1 cellular context compared by ENCODE assay signal in genomic region chr2:168976034-168976654, GRCh38.
TF ChIP-seq lines count a peak whose summit lies in the region.

No MANE protein-coding gene starts in this region.

TF ChIP-seq in K562, 482 proteins besides CTCF, POLR2A, EP300 and RAD21 (continued from another document and continues in another):
- TF ChIP-seq, protein P1, sequence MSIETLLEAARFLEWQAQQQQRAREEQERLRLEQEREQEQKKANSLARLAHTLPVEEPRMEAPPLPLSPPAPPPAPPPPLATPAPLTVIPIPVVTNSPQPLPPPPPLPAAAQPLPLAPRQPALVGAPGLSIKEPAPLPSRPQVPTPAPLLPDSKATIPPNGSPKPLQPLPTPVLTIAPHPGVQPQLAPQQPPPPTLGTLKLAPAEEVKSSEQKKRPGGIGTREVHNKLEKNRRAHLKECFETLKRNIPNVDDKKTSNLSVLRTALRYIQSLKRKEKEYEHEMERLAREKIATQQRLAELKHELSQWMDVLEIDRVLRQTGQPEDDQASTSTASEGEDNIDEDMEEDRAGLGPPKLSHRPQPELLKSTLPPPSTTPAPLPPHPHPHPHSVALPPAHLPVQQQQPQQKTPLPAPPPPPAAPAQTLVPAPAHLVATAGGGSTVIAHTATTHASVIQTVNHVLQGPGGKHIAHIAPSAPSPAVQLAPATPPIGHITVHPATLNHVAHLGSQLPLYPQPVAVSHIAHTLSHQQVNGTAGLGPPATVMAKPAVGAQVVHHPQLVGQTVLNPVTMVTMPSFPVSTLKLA (conservative IDR thresholded peaks at IDR 0.05) = peak; percentile 41 to 80; a peak in 3 of 4 replicates
- no peak for TF ChIP-seq ZNF507 (tag; conservative IDR thresholded peaks at IDR 0.05)
- peak; percentile 34; the same call in 1 of the 2 replicates for TF ChIP-seq VEZF1 (CRISPR knock-in tag; IDR thresholded peaks at IDR 0.05)
- peak; percentile 92 for TF ChIP-seq RNF2 (IDR thresholded peaks at IDR 0.05)
- no peak for TF ChIP-seq TAF7 (tag; IDR thresholded peaks at IDR 0.05)
- TF ChIP-seq CCNT2 (IDR thresholded peaks at IDR 0.05; ENCODE audit: borderline replicate concordance, extremely low read depth, insufficient read length, low read depth, low read length) = peak; percentile 97
- peak; percentile 64; the same call in 1 of the 2 replicates for TF ChIP-seq DNMT1 (IDR thresholded peaks at IDR 0.05)
- TF ChIP-seq ZBTB7A (IDR thresholded peaks at IDR 0.05; ENCODE audit: borderline replicate concordance, control insufficient read depth, low read depth, low read length) = no peak
- no peak for TF ChIP-seq ZNF146 (CRISPR knock-in tag; IDR thresholded peaks at IDR 0.05; ENCODE audit: unreplicated experiment)
- TF ChIP-seq XRCC4 (IDR thresholded peaks at IDR 0.05; ENCODE audit: extremely low read depth, insufficient read depth, insufficient read length) = no peak
- TF ChIP-seq SMARCA5 (IDR thresholded peaks at IDR 0.05) = no peak
- no peak for TF ChIP-seq HDAC6 (IDR thresholded peaks at IDR 0.05; ENCODE audit: low read depth, low read length)
- TF ChIP-seq GTF2E2 (tag; IDR thresholded peaks at IDR 0.05) = no peak
- no peak for TF ChIP-seq ELF2 (CRISPR knock-in tag; IDR thresholded peaks at IDR 0.05)
- TF ChIP-seq NFIC (IDR thresholded peaks at IDR 0.05) = peak; percentile 96
- peak; percentile 92 for TF ChIP-seq CREM (IDR thresholded peaks at IDR 0.05; ENCODE audit: low read depth)
- TF ChIP-seq, protein P2, sequence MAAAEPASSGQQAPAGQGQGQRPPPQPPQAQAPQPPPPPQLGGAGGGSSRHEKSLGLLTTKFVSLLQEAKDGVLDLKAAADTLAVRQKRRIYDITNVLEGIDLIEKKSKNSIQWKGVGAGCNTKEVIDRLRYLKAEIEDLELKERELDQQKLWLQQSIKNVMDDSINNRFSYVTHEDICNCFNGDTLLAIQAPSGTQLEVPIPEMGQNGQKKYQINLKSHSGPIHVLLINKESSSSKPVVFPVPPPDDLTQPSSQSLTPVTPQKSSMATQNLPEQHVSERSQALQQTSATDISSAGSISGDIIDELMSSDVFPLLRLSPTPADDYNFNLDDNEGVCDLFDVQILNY (CRISPR knock-in tag; IDR thresholded peaks at IDR 0.05) = peak; percentile 95; the same call in 1 of the 2 replicates
- TF ChIP-seq, protein P3, sequence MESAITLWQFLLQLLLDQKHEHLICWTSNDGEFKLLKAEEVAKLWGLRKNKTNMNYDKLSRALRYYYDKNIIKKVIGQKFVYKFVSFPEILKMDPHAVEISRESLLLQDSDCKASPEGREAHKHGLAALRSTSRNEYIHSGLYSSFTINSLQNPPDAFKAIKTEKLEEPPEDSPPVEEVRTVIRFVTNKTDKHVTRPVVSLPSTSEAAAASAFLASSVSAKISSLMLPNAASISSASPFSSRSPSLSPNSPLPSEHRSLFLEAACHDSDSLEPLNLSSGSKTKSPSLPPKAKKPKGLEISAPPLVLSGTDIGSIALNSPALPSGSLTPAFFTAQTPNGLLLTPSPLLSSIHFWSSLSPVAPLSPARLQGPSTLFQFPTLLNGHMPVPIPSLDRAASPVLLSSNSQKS (CRISPR knock-in tag; IDR thresholded peaks at IDR 0.05) = no peak
- TF ChIP-seq ZNF165 (CRISPR knock-in tag; IDR thresholded peaks at IDR 0.05; ENCODE audit: borderline replicate concordance) = no peak
- TF ChIP-seq TEAD1 (CRISPR knock-in tag; IDR thresholded peaks at IDR 0.05) = peak; percentile 99
- peak; percentile 100 for TF ChIP-seq SMARCE1 (IDR thresholded peaks at IDR 0.05)
- peak; percentile 71 for TF ChIP-seq ZNF431 (CRISPR knock-in tag; IDR thresholded peaks at IDR 0.05)
- TF ChIP-seq HDGF (IDR thresholded peaks at IDR 0.05) = no peak
- no peak; the same call in 1 of the 2 replicates for TF ChIP-seq DDX20 (tag; IDR thresholded peaks at IDR 0.05; ENCODE audit: low read depth)
- peak in 1 of 2 experiments; percentile 74; a peak in 1 of 4 replicates for TF ChIP-seq ZNF639 (CRISPR knock-in tag; conservative IDR thresholded peaks at IDR 0.05 in 1 of 2, IDR thresholded peaks at IDR 0.05 in 1 of 2)
- no peak for TF ChIP-seq THRAP3 (IDR thresholded peaks at IDR 0.05; ENCODE audit: borderline replicate concordance)
- peak; percentile 87 for TF ChIP-seq ELF4 (CRISPR knock-in tag; IDR thresholded peaks at IDR 0.05)
- TF ChIP-seq BDP1 (IDR thresholded peaks at IDR 0.05; ENCODE audit: insufficient read depth, insufficient read length) = no peak
- TF ChIP-seq HMGN3 (IDR thresholded peaks at IDR 0.05; ENCODE audit: borderline replicate concordance, extremely low read depth, insufficient read length, low read depth, low read length) = peak; percentile 95
- TF ChIP-seq EGR1 (conservative IDR thresholded peaks at IDR 0.05) = no peak
- TF ChIP-seq ATF1 (CRISPR knock-in tag; IDR thresholded peaks at IDR 0.05) = no peak
- TF ChIP-seq ATF1 (tag; IDR thresholded peaks at IDR 0.05) = peak; percentile 92
- no peak for TF ChIP-seq HSF4 (CRISPR knock-in tag; IDR thresholded peaks at IDR 0.05; ENCODE audit: borderline replicate concordance)
- no peak for TF ChIP-seq KLF1 (tag; IDR thresholded peaks at IDR 0.05)
- no peak for TF ChIP-seq RBM15 (IDR thresholded peaks at IDR 0.05; ENCODE audit: insufficient read depth, low read length)
- TF ChIP-seq NELFE (IDR thresholded peaks at IDR 0.05; ENCODE audit: insufficient read depth, insufficient read length) = no peak
- peak; percentile 65 to 70 for TF ChIP-seq MAZ (CRISPR knock-in tag; conservative IDR thresholded peaks at IDR 0.05 in 1 of 2, IDR thresholded peaks at IDR 0.05 in 1 of 2)
- TF ChIP-seq ZNF57 (CRISPR knock-in tag; IDR thresholded peaks at IDR 0.05) = no peak
- TF ChIP-seq CTCFL (IDR thresholded peaks at IDR 0.05; ENCODE audit: borderline replicate concordance, insufficient read depth, low read depth, low read length, poor library complexity, severe bottlenecking) = no peak
- TF ChIP-seq ETV5 (CRISPR knock-in tag; IDR thresholded peaks at IDR 0.05; ENCODE audit: low read depth) = peak; percentile 54; the same call in 1 of the 2 replicates
- TF ChIP-seq TGIF2 (CRISPR knock-in tag; IDR thresholded peaks at IDR 0.05) = no peak
- peak; percentile 95 for TF ChIP-seq FOXK1 (CRISPR knock-in tag; IDR thresholded peaks at IDR 0.05; ENCODE audit: borderline replicate concordance)
- no peak for TF ChIP-seq SPI1 (IDR thresholded peaks at IDR 0.05; ENCODE audit: borderline replicate concordance, low read depth, low read length)
- no peak for TF ChIP-seq ZNF23 (CRISPR knock-in tag; IDR thresholded peaks at IDR 0.05)
- no peak for TF ChIP-seq IRF2 (CRISPR knock-in tag; IDR thresholded peaks at IDR 0.05)
- TF ChIP-seq CC2D1A (IDR thresholded peaks at IDR 0.05) = peak; percentile 99
- TF ChIP-seq HNRNPUL1 (IDR thresholded peaks at IDR 0.05; ENCODE audit: low read length) = no peak
- TF ChIP-seq, protein P4, sequence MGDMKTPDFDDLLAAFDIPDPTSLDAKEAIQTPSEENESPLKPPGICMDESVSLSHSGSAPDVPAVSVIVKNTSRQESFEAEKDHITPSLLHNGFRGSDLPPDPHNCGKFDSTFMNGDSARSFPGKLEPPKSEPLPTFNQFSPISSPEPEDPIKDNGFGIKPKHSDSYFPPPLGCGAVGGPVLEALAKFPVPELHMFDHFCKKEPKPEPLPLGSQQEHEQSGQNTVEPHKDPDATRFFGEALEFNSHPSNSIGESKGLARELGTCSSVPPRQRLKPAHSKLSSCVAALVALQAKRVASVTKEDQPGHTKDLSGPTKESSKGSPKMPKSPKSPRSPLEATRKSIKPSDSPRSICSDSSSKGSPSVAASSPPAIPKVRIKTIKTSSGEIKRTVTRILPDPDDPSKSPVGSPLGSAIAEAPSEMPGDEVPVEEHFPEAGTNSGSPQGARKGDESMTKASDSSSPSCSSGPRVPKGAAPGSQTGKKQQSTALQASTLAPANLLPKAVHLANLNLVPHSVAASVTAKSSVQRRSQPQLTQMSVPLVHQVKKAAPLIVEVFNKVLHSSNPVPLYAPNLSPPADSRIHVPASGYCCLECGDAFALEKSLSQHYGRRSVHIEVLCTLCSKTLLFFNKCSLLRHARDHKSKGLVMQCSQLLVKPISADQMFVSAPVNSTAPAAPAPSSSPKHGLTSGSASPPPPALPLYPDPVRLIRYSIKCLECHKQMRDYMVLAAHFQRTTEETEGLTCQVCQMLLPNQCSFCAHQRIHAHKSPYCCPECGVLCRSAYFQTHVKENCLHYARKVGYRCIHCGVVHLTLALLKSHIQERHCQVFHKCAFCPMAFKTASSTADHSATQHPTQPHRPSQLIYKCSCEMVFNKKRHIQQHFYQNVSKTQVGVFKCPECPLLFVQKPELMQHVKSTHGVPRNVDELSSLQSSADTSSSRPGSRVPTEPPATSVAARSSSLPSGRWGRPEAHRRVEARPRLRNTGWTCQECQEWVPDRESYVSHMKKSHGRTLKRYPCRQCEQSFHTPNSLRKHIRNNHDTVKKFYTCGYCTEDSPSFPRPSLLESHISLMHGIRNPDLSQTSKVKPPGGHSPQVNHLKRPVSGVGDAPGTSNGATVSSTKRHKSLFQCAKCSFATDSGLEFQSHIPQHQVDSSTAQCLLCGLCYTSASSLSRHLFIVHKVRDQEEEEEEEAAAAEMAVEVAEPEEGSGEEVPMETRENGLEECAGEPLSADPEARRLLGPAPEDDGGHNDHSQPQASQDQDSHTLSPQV (IDR thresholded peaks at IDR 0.05) = no peak; the same call in none of the 2 replicates
- TF ChIP-seq HDAC3 (IDR thresholded peaks at IDR 0.05; ENCODE audit: borderline replicate concordance, partially characterized antibody) = peak; percentile 97
- TF ChIP-seq NCOA2 (IDR thresholded peaks at IDR 0.05; ENCODE audit: partially characterized antibody in 2 of 2) = peak; percentile 79 to 81
- no peak for TF ChIP-seq HEY1 (CRISPR knock-in tag; IDR thresholded peaks at IDR 0.05; ENCODE audit: borderline replicate concordance)
- peak; percentile 86; the same call in 1 of the 2 replicates for TF ChIP-seq ARID3A (IDR thresholded peaks at IDR 0.05; ENCODE audit: borderline replicate concordance, low read depth, low read length)
- TF ChIP-seq, protein P5, sequence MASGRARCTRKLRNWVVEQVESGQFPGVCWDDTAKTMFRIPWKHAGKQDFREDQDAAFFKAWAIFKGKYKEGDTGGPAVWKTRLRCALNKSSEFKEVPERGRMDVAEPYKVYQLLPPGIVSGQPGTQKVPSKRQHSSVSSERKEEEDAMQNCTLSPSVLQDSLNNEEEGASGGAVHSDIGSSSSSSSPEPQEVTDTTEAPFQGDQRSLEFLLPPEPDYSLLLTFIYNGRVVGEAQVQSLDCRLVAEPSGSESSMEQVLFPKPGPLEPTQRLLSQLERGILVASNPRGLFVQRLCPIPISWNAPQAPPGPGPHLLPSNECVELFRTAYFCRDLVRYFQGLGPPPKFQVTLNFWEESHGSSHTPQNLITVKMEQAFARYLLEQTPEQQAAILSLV (tag; IDR thresholded peaks at IDR 0.05) = peak; percentile 62; the same call in 1 of the 2 replicates
- TF ChIP-seq KLF6 (CRISPR knock-in tag; IDR thresholded peaks at IDR 0.05; ENCODE audit: borderline replicate concordance) = no peak
- no peak for TF ChIP-seq NR3C1 (CRISPR knock-in tag; IDR thresholded peaks at IDR 0.05)
- TF ChIP-seq, protein P6, sequence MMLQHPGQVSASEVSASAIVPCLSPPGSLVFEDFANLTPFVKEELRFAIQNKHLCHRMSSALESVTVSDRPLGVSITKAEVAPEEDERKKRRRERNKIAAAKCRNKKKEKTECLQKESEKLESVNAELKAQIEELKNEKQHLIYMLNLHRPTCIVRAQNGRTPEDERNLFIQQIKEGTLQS (IDR thresholded peaks at IDR 0.05) = peak; percentile 89
- TF ChIP-seq, protein P6 (CRISPR knock-in tag; conservative IDR thresholded peaks at IDR 0.05) = peak; percentile 68; the same call in 1 of the 2 replicates
